Comparison of ENCODE assay signal across 28 cellular contexts in genomic region chr12:125650587-125650986, GRCh38.
"Had no signal": no experiment of that assay in that cellular context is flagged by ENCODE, and none has a peak within 500 bp of the region (broad histone marks: within the 10 kb centered on the region; RNA-seq: fewer than 3 reads in every experiment).

No MANE protein-coding gene starts in this region.

- H3K27me3 Mint-ChIP-seq: effector memory CD8-positive, alpha-beta T cell; stimulated activated naive CD8-positive, alpha-beta T cell treated with anti-CD3 and anti-CD28 coated beads, Interleukin-15, amount 100 ng/mL, for 72 hours had no signal

- H3K9me3 Mint-ChIP-seq: nephron progenitor cell; stimulated activated naive CD8-positive, alpha-beta T cell treated with anti-CD3 and anti-CD28 coated beads, Interleukin-15, amount 100 ng/mL, for 72 hours had no signal

- DNase-seq: dermis blood vessel endothelial cell; effector memory CD8-positive, alpha-beta T cell; erythroblast; esophagus squamous epithelium; foreskin melanocyte; glutamatergic neuron; heart right ventricle; hippocampal formation; left colon; left ventricle myocardium inferior; mammary epithelial cell; mesendoderm; midbrain; naive thymus-derived CD4-positive, alpha-beta T cell; nephron progenitor cell; occipital lobe; ovary; posterior cingulate gyrus; retina; right lobe of liver; small intestine; stimulated activated CD4-positive, alpha-beta T cell treated with anti-CD3 and anti-CD28 coated beads, Interleukin-1b, Interleukin-23, amount 100 ng/mL, for 48 hours; stimulated activated CD4-positive, alpha-beta T cell treated with anti-CD3 and anti-CD28 coated beads, Interleukin-4, amount 100 ng/mL, for 1 hour; stimulated activated CD8-positive, alpha-beta memory T cell treated with anti-CD3 and anti-CD28 coated beads, Interleukin-4, amount 100 ng/mL, for 48 hours; stimulated activated naive CD4-positive, alpha-beta T cell; stimulated activated naive CD8-positive, alpha-beta T cell treated with anti-CD3 and anti-CD28 coated beads, Interleukin-15, amount 100 ng/mL, for 72 hours; thyroid gland; trophoblast cell had no signal

- H3K4me3 Mint-ChIP-seq: effector memory CD8-positive, alpha-beta T cell; naive thymus-derived CD4-positive, alpha-beta T cell; nephron progenitor cell; stimulated activated naive CD8-positive, alpha-beta T cell treated with anti-CD3 and anti-CD28 coated beads, Interleukin-15, amount 100 ng/mL, for 72 hours had no signal

- H3K27ac Mint-ChIP-seq: effector memory CD8-positive, alpha-beta T cell; naive thymus-derived CD4-positive, alpha-beta T cell; nephron progenitor cell; stimulated activated naive CD8-positive, alpha-beta T cell treated with anti-CD3 and anti-CD28 coated beads, Interleukin-15, amount 100 ng/mL, for 72 hours had no signal

- H3K36me3 Mint-ChIP-seq: naive thymus-derived CD4-positive, alpha-beta T cell had no signal

- H3K4me1 Mint-ChIP-seq: nephron progenitor cell; stimulated activated naive CD8-positive, alpha-beta T cell treated with anti-CD3 and anti-CD28 coated beads, Interleukin-15, amount 100 ng/mL, for 72 hours had no signal

- ATAC-seq: effector memory CD8-positive, alpha-beta T cell; heart right ventricle; left colon; naive thymus-derived CD4-positive, alpha-beta T cell; stimulated activated naive CD8-positive, alpha-beta T cell treated with anti-CD3 and anti-CD28 coated beads, Interleukin-15, amount 100 ng/mL, for 72 hours had no signal
